ENCODE assay signal across 9 cellular contexts in genomic region chr4:151247395-151247794, GRCh38. TPM values are rescaled to one million over a fixed set of nuclear protein-coding genes. Genes with fewer than 3 reads are reported as not detected.
"Had no signal": no experiment of that assay in that cellular context is flagged by ENCODE, and none has a peak within 500 bp of the region (broad histone marks: within the 10 kb centered on the region; RNA-seq: fewer than 3 reads in every experiment).

No MANE protein-coding gene starts in this region.

- H2AFZ ChIP-seq: GM23248 had no signal

- H3K4me3 Mint-ChIP-seq: H9 had no signal

- H3K9ac ChIP-seq: GM23248, KMS-11 had no signal

- H3K27ac Mint-ChIP-seq: H9 had no signal

- H3K4me3 ChIP-seq: GM23248 had no signal

- FAIRE-seq: H54, HTR-8/SVneo had no signal

- DNase-seq: GM23248, GOT3, H9, HCEC 1CT, KBM-7 had no signal

- H3K27ac ChIP-seq: GM23248, KMS-11 had no signal

- H3K9me3 Mint-ChIP-seq: H9 had no signal

- H3K4me2 ChIP-seq: KMS-11 had no signal

RNA-seq across cellular contexts. Expression of gene PRSS48, which starts 29.6 kb away (rescaled TPM):
- total RNA-seq: GM23248, H9, HT-29 had no signal
- polyA plus RNA-seq: GM23248 had no signal
